ENCODE assay signal across 24 cellular contexts in genomic region chr16:69393898-69394849, GRCh38. TPM values are rescaled to one million over a fixed set of nuclear protein-coding genes. Genes with fewer than 3 reads are reported as not detected.
A peak's percentile ranks its signal among the peaks of the same experiment; 100 is the strongest.
DNase-seq lines count a peak whose midpoint lies in the region; ATAC-seq lines count a peak whose summit lies in the region.
"Had no signal": no experiment of that assay in that cellular context is flagged by ENCODE, and none has a peak within 500 bp of the region (broad histone marks: within the 10 kb centered on the region; RNA-seq: fewer than 3 reads in every experiment).

No MANE protein-coding gene starts in this region.

- no peak overlapping the region for H3K4me3 ChIP-seq in right cardiac atrium (ENCODE audit: low read length)
- H3K4me3 ChIP-seq: upper lobe of right lung had no signal

- intact Hi-C loops in right cardiac atrium (cut with DNase I), result loop anchor here in 3 of 4 donors (2.0 to 10.0 kb wide), 3 partner anchors 173 to 361 kb away; partner anchors contain the start of genes NOB1 (in 3 of the 3) and NFAT5 (in 1 of the 3)

- no peaks in the 10 kb centered on the region for H3K9me3 ChIP-seq in right cardiac atrium (ENCODE audit: control insufficient read depth, low read length)
- H3K9me3 ChIP-seq: upper lobe of right lung had no signal

- no peaks in the 10 kb centered on the region for H3K27me3 ChIP-seq in right cardiac atrium (ENCODE audit: control insufficient read depth, insufficient read depth)
- H3K27me3 ChIP-seq: brain microvascular endothelial cell, upper lobe of right lung had no signal

- peak; percentile 39 to 55 for ATAC-seq in right cardiac atrium
- no peak for ATAC-seq in HG02938 (IDR thresholded peaks at IDR 0.05; ENCODE audit: unreplicated experiment)
- ATAC-seq in HG02588 (IDR thresholded peaks at IDR 0.05; ENCODE audit: unreplicated experiment), result no peak
- no peak for ATAC-seq in HG03108 (IDR thresholded peaks at IDR 0.05; ENCODE audit: unreplicated experiment)
- ATAC-seq: activated CD4-positive, alpha-beta T cell treated with anti-CD3 and anti-CD28 coated beads for 36 hours; activated naive CD8-positive, alpha-beta T cell treated with anti-CD3 and anti-CD28 coated beads, Interleukin-2, amount 50 U/mL, for 24 hours; upper lobe of right lung had no signal

- no peaks in the 10 kb centered on the region for H3K4me1 ChIP-seq in right cardiac atrium (ENCODE audit: control insufficient read depth, insufficient read depth, low read length)

- WGBS in right cardiac atrium, result 53% methylated on average over 10 of the region's 10 CpGs

- H3K27ac ChIP-seq in caudate nucleus (ENCODE audit: low read depth, low read length), result peak overlapping the region; percentile 76
- peak overlapping the region; percentile 55 for H3K27ac ChIP-seq in right cardiac atrium (ENCODE audit: low read length)
- H3K27ac ChIP-seq: brain microvascular endothelial cell, upper lobe of right lung had no signal

- DNase-seq in NCI-H524 (lab: John Stamatoyannopoulos, UW), result peak; percentile 40 to 81
- no peak for DNase-seq in NCI-H524 treated with DMSO at 0.1 percent for 48 hours (lab: John Stamatoyannopoulos, UW)
- peak in 25 of 61 donors; percentile 2 to 62 (median 23) for DNase-seq in caudate nucleus (lab: John Stamatoyannopoulos, UW)
- DNase-seq in right cardiac atrium, result peak in 1 of 3 donors; percentile 32
- DNase-seq in stimulated activated CD8-positive, alpha-beta memory T cell treated with anti-CD3 and anti-CD28 coated beads, Interleukin-4, amount 100 ng/mL, for 48 hours, result peak; percentile 14
- DNase-seq: activated CD4-positive, alpha-beta T cell treated with anti-CD3 and anti-CD28 coated beads for 36 hours; activated naive CD8-positive, alpha-beta T cell treated with anti-CD3 and anti-CD28 coated beads, Interleukin-2, amount 50 U/mL, for 24 hours; brain microvascular endothelial cell; COR-L47; cortex of kidney; H7; hippocampal formation; Karpas-422; NCI-H1048; NCI-H1930; posterior cingulate gyrus; small intestine; stimulated activated CD4-positive, alpha-beta T cell treated with anti-CD3 and anti-CD28 coated beads, Interleukin-4, amount 100 ng/mL, for 4 hours; upper lobe of right lung had no signal

RNA-seq across cellular contexts. Expression of gene TERF2, which starts 8.4 kb away (rescaled TPM):
- total RNA-seq in right cardiac atrium, result 10 to 100 TPM; 24.0 to 28.3 (median 26.5) TPM
- 11.4 TPM for polyA plus RNA-seq in right cardiac atrium

RNA-seq across cellular contexts. Expression of gene CYB5B, which starts 30.2 kb away (rescaled TPM):
- 10 to 100 TPM; 65.0 to 68.7 (median 65.9) TPM for total RNA-seq in right cardiac atrium
- polyA plus RNA-seq in right cardiac atrium, result 63.9 TPM

RNA-seq across cellular contexts. Expression of gene TMED6, which starts 42.6 kb away (rescaled TPM):
- total RNA-seq in right cardiac atrium, result under 1 TPM in 2 of 4 donors, not detected in 2; 0.49 to 0.76 TPM
- not detected for polyA plus RNA-seq in right cardiac atrium
- total RNA-seq: A172, Daoy, H7 had no signal

RNA-seq across cellular contexts. Expression of gene NIP7, which starts 54.6 kb away (rescaled TPM):
- total RNA-seq in right cardiac atrium, result 10 to 100 TPM in 1 of 4 donors, 1 to 10 TPM in 3; 6.4 to 14.8 (median 9.1) TPM
- 6.2 TPM for polyA plus RNA-seq in right cardiac atrium

RNA-seq across cellular contexts. Expression of gene COG8, which starts 54.8 kb away (rescaled TPM):
- total RNA-seq in right cardiac atrium, result 10 to 100 TPM; 21.0 to 24.8 (median 23.5) TPM
- 15.7 TPM for polyA plus RNA-seq in right cardiac atrium

Comparison
In these comparisons a context has a peak if more than half of its experiments do, and no peak if none do; other contexts are left out.
1. ATAC-seq: peak in right cardiac atrium (2 of 2); none in HG02938 (single experiment), HG02588 (single experiment) and HG03108 (single experiment).